In genomic region chr22:36153756-36154155, GRCh38 we compare ENCODE assay signal across 1 cellular context.
TF ChIP-seq lines count a peak whose summit lies in the region.

No MANE protein-coding gene starts in this region.

TF ChIP-seq in WTC11, 78 proteins besides CTCF, POLR2A, EP300 and RAD21 (continued from another document):
- TF ChIP-seq ZNF512 (CRISPR knock-in tag; IDR thresholded peaks at IDR 0.05; ENCODE audit: borderline replicate concordance) (no peak), ZNF396 (CRISPR knock-in tag; IDR thresholded peaks at IDR 0.05; ENCODE audit: borderline replicate concordance) (no peak), ATF6 (CRISPR knock-in tag; IDR thresholded peaks at IDR 0.05) (no peak), JAZF1 (CRISPR knock-in tag; IDR thresholded peaks at IDR 0.05) (no peak)
